ENCODE assay signal across 16 cellular contexts in the genomic region with DNA sequence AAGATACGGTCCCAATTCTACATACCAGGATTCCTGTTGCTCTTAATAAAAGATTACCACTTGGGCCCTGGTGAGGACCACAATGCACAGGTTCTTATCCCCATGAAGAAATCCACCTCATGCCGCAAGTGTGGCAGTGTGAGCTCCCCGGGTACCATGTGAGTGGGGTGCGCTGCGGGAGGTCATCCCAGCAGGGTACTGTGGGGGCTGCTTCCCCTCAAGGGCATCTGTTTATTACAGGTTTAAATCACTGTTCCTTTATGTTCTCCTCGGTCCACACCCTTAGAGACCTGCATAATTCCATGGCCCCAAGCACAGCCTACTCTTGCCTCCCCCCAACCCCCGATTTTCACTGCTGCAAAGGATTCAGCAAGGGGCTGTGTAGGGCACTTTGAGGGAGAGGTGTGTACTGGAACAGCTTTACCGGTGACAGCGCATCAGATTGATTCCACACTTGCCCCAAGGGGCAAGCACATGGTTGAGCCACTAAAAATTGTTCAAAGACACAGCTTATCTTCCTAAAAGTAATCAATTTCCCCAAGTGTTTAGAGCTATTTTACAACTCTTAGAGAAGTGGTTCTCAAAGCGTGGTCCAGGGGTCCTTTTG. TPM values are rescaled to one million over a fixed set of nuclear protein-coding genes. Genes with fewer than 3 reads are reported as not detected.
DNase-seq lines count a peak whose midpoint lies in the region; ATAC-seq, FAIRE-seq and TF ChIP-seq lines count a peak whose summit lies in the region.
"Had no signal": no experiment of that assay in that cellular context is flagged by ENCODE, and none has a peak within 500 bp of the region (broad histone marks: within the 10 kb centered on the region; RNA-seq: fewer than 3 reads in every experiment).

No MANE protein-coding gene starts in this region.

- H3K4me3 Mint-ChIP-seq in neural crest cell, result peak overlapping the region; percentile 52

- H3K36me3 ChIP-seq in DOHH2 (ENCODE audit: control insufficient read depth, low read length), result peaks cover 49% of the 10 kb centered on the region
- H3K36me3 ChIP-seq in OCI-LY1 (ENCODE audit: insufficient read depth, low read length), result peaks cover 5% of the 10 kb centered on the region; the same call in 1 of the 2 replicates
- no peaks in the 10 kb centered on the region; a peak in 1 of 4 replicates for H3K36me3 ChIP-seq in GM12878 (ENCODE audit: control insufficient read depth in 2 of 2, insufficient read depth in 2 of 2, low read length in 1 of 2)
- H3K36me3 ChIP-seq: colonic mucosa had no signal

- BruUV-seq in GM12878 (replicated peaks; lab: Mats Ljungman, UMichigan), result no TSS peak

- no peak for TF ChIP-seq POLR2A in GM12878 (IDR thresholded peaks at IDR 0.05; ENCODE audit: low read depth, low read length)

- H3K4me2 ChIP-seq in DOHH2 (ENCODE audit: low read length), result peak overlapping the region; percentile 76
- H3K4me2 ChIP-seq in OCI-LY1 (ENCODE audit: low read length), result peak overlapping the region; percentile 18; the same call in 1 of the 2 replicates
- H3K4me2 ChIP-seq in GM12878 (ENCODE audit: control insufficient read depth, insufficient read depth), result peak overlapping the region; percentile 68

- WGBS in GM12878 (ENCODE audit: insufficient coverage, insufficient replicate concordance, low lambda C conversion rate, missing lambda C conversion rate), result 63% methylated on average over 10 of the region's 10 CpGs

- H2AFZ ChIP-seq in OCI-LY1 (ENCODE audit: low read length), result no peak overlapping the region
- H2AFZ ChIP-seq in GM12878 (ENCODE audit: control insufficient read depth, low read depth, low read length), result no peak overlapping the region

- H3K4me1 ChIP-seq in DOHH2 (ENCODE audit: control insufficient read depth, low read length) (peaks cover 83% of the 10 kb centered on the region), OCI-LY1 (ENCODE audit: insufficient read depth, low read length, severe bottlenecking) (peaks cover 86% of the 10 kb centered on the region), GM12878 (ENCODE audit: control insufficient read depth, insufficient read depth, low read length) (peaks cover 52% of the 10 kb centered on the region)

- DNase-seq in GM12878 (ENCODE audit: low read depth, low spot score) (no peak), neural crest cell (ENCODE audit: low read depth, low spot score) (no peak), NCI-H524 treated with DMSO at 0.1 percent for 48 hours (lab: John Stamatoyannopoulos, UW) (no peak), NCI-H748 (lab: John Stamatoyannopoulos, UW; ENCODE audit: unreplicated experiment) (no peak), substantia nigra (lab: John Stamatoyannopoulos, UW) (no peak)
- DNase-seq: activated gamma-delta T cell; colonic mucosa; HCEC 1CT; kidney glomerular epithelial cell; NCI-H2171 treated with DMSO at 0.1 percent for 48 hours; stimulated activated CD4-positive, alpha-beta T cell treated with anti-CD3 and anti-CD28 coated beads, Interleukin-2, amount 100 ng/mL, for 24 hours had no signal

- H3F3A ChIP-seq in DOHH2 (ENCODE audit: control insufficient read depth, insufficient read depth), result peaks cover 16% of the 10 kb centered on the region
- H3F3A ChIP-seq in OCI-LY1 (ENCODE audit: insufficient read depth, low read length), result no peaks in the 10 kb centered on the region

- H3K79me2 ChIP-seq in DOHH2 (ENCODE audit: control insufficient read depth, low read length), result peaks cover 100% of the 10 kb centered on the region
- peaks cover 97% of the 10 kb centered on the region for H3K79me2 ChIP-seq in OCI-LY1 (ENCODE audit: insufficient read depth, low read length)
- H3K79me2 ChIP-seq in GM12878 (ENCODE audit: control insufficient read depth, insufficient read depth, low read length), result peaks cover 99% of the 10 kb centered on the region

- H3K9me3 Mint-ChIP-seq in neural crest cell, result no peaks in the 10 kb centered on the region

- H3K4me3 ChIP-seq in DOHH2 (ENCODE audit: low read length), result peak overlapping the region; percentile 58
- no peak overlapping the region for H3K4me3 ChIP-seq in OCI-LY1 (ENCODE audit: low read depth, low read length, poor library complexity, severe bottlenecking)
- peak overlapping the region; percentile 31 for H3K4me3 ChIP-seq in GM12878
- H3K4me3 ChIP-seq: colonic mucosa had no signal

- H3K27ac ChIP-seq in DOHH2 (ENCODE audit: low read depth, low read length) (peak overlapping the region; percentile 43; the same call in 1 of the 2 replicates), OCI-LY1 (ENCODE audit: low read depth, low read length, poor library complexity, severe bottlenecking) (no peak overlapping the region), GM12878 (ENCODE audit: control insufficient read depth, insufficient read depth) (no peak overlapping the region), substantia nigra (ENCODE audit: low read depth, low read length, poor library complexity, severe bottlenecking) (no peak overlapping the region)
- H3K27ac ChIP-seq: colonic mucosa had no signal

- H3K9me3 ChIP-seq in DOHH2 (ENCODE audit: control insufficient read depth, insufficient read depth, low read length) (no peaks in the 10 kb centered on the region), OCI-LY1 (ENCODE audit: low read length) (no peaks in the 10 kb centered on the region), GM12878 (replicated peaks; ENCODE audit: control insufficient read depth, insufficient read depth, low read length) (no peaks in the 10 kb centered on the region)
- H3K9me3 ChIP-seq: colonic mucosa had no signal

- H4K20me1 ChIP-seq in DOHH2 (ENCODE audit: control insufficient read depth, insufficient read depth, low read depth, low read length), result peaks cover 78% of the 10 kb centered on the region
- peaks cover 12% of the 10 kb centered on the region; the same call in 1 of the 2 replicates for H4K20me1 ChIP-seq in OCI-LY1 (ENCODE audit: insufficient read depth, low read length)
- peaks cover 28% of the 10 kb centered on the region for H4K20me1 ChIP-seq in GM12878 (ENCODE audit: control insufficient read depth, insufficient read depth)

- intact Hi-C loops in GM12878 (cut with micrococcal nuclease; ENCODE audit: unreplicated experiment), result no loop called here

- no peaks in the 10 kb centered on the region for H3K9me2 ChIP-seq in DOHH2 (replicated peaks; ENCODE audit: control insufficient read depth, low read length)
- no peaks in the 10 kb centered on the region for H3K9me2 ChIP-seq in OCI-LY1 (ENCODE audit: low read depth, low read length)

- no peaks in the 10 kb centered on the region for H3K27me3 Mint-ChIP-seq in neural crest cell (ENCODE audit: low read depth)

- no peak for TF ChIP-seq RAD21 in GM12878 (IDR thresholded peaks at IDR 0.05; ENCODE audit: insufficient read depth, low read depth, low read length)

- RAD21 ChIA-PET in GM12878 (lab: Charles Lee; ENCODE audit: unreplicated experiment), result interaction anchor here (1.4 to 1.7 kb wide), 2 partner anchors 19 to 33 kb away, joined by 8 read pairs; no protein-coding TSS in a partner anchor

- no peak for ATAC-seq in GM12878

- CTCF ChIA-PET in GM12878 (lab: Yijun Ruan, JAX), result interaction anchor here (0.8 to 12.5 kb wide), 7 partner anchors 13 to 1366 kb away, joined by 3 to 92 read pairs (median 3); no protein-coding TSS in a partner anchor

- no peak for FAIRE-seq in GM12878 (lab: Jason Lieb, UNC)
- FAIRE-seq: GM12892, RCC 7860 had no signal

- H3K27ac Mint-ChIP-seq in neural crest cell (ENCODE audit: unreplicated experiment), result no peak overlapping the region

- SMC1A ChIA-PET in GM12878 (lab: Charles Lee; ENCODE audit: uncharacterized antibody, unreplicated experiment), result interaction anchor here (1.4 to 3.3 kb wide), 3 partner anchors 16 to 34 kb away, joined by 6 to 19 read pairs (median 11); a partner anchor contains a TSS

- TF ChIP-seq EP300 in GM12878 (IDR thresholded peaks at IDR 0.05; ENCODE audit: borderline replicate concordance in 1 of 2, control insufficient read depth in 1 of 2, low read depth in 2 of 2, low read length in 2 of 2), result no peak

- TF ChIP-seq CTCF in DOHH2 (IDR thresholded peaks at IDR 0.05; ENCODE audit: low read depth, low read length, poor library complexity, severe bottlenecking) (no peak), OCI-LY1 (IDR thresholded peaks at IDR 0.05; ENCODE audit: low read length) (no peak), GM12878 (IDR thresholded peaks at IDR 0.05 in 2 of 3, conservative IDR thresholded peaks at IDR 0.05 in 1 of 3; ENCODE audit: control insufficient read depth in 2 of 3, extremely low read depth in 1 of 3, insufficient read depth in 1 of 3, low read depth in 3 of 3, low read length in 3 of 3) (no peak), neural crest cell (conservative IDR thresholded peaks at IDR 0.05) (no peak)

- no peaks in the 10 kb centered on the region for H3K36me3 Mint-ChIP-seq in neural crest cell (ENCODE audit: low read depth)

- in situ Hi-C loops in GM12878 (cut with MboI), result no loop called here

- POLR2A ChIA-PET in GM12878 (lab: Charles Lee), result interaction anchor here (0.6 to 1.3 kb wide), 3 partner anchors 15 to 165 kb away, joined by 3 to 7 read pairs (median 6); no protein-coding TSS in a partner anchor

- H3K9ac ChIP-seq in OCI-LY1 (ENCODE audit: low read length), result no peak overlapping the region
- H3K9ac ChIP-seq in GM12878 (ENCODE audit: control insufficient read depth, insufficient read depth, low read length), result no peak overlapping the region; the same call in 1 of the 2 replicates

- H3K4me1 Mint-ChIP-seq in neural crest cell, result peaks cover 79% of the 10 kb centered on the region

- no peaks in the 10 kb centered on the region for H3K27me3 ChIP-seq in DOHH2 (ENCODE audit: control insufficient read depth, low read length)
- no peaks in the 10 kb centered on the region for H3K27me3 ChIP-seq in OCI-LY1 (ENCODE audit: insufficient read depth, low read length)
- H3K27me3 ChIP-seq in GM12878 (replicated peaks in 1 of 2; ENCODE audit: control insufficient read depth in 2 of 2, insufficient read depth in 2 of 2, low read length in 1 of 2), result no peaks in the 10 kb centered on the region
- H3K27me3 ChIP-seq: colonic mucosa had no signal

RNA-seq across cellular contexts. Expression of a gene that starts 6.2 kb away (rescaled TPM):
- total RNA-seq in GM12878 (2013; cell fraction: nucleolus; rRNA removed), result 158 and 180 TPM in 2 replicates
- 40.9 and 41.5 TPM in 2 replicates for total RNA-seq in GM12878 (2014; rRNA removed)
- total RNA-seq in GM12878 (2014; rRNA removed; fragmentation: Illumina TruSeq; extraction: Trizol), result 33.8 and 36.0 TPM in 2 replicates
- total RNA-seq in GM12878 (2021), result 52.1 and 56.4 TPM in 2 replicates
- 21.4 TPM for polyA plus RNA-seq in GM12878 (2011; ENCODE audit: low read depth)
- 40.4 and 47.4 TPM in 2 replicates for polyA plus RNA-seq in GM12878 (2011; rRNA removed)
- 43.3 and 47.3 TPM in 2 replicates for polyA plus RNA-seq in GM12878 (2011; cell fraction: cytosol; rRNA removed)
- polyA plus RNA-seq in GM12878 (2011; cell fraction: nucleus; rRNA removed), result 185 and 192 TPM in 2 replicates
- polyA plus RNA-seq in GM12878 (2012), result 32.5 and 32.6 TPM in 2 replicates
- polyA plus RNA-seq in GM12878 (2014; fragmentation: Illumina TruSeq; extraction: Trizol), result 39.4 and 44.2 TPM in 2 replicates
- polyA plus RNA-seq in GM12878 (2014; fragmentation: Nextera tagmentation; extraction: Ambion mirVana), result 1 to 10 TPM; 5.5 to 7.8 TPM
- 40.6 and 40.8 TPM in 2 replicates for polyA plus RNA-seq in GM12878 (2014; rRNA removed)
- 10 to 100 TPM; 24.7 to 28.5 TPM for polyA plus RNA-seq in GM12878 (2016; fragmentation: Nextera tagmentation; extraction: Ambion mirVana)
- polyA minus RNA-seq in GM12878 (2011; rRNA and poly(A)+ RNA removed), result 38.1 and 42.9 TPM in 2 replicates
- 12.7 and 13.5 TPM in 2 replicates for polyA minus RNA-seq in GM12878 (2011; cell fraction: cytosol; rRNA and poly(A)+ RNA removed)
- polyA minus RNA-seq in GM12878 (2011; cell fraction: nucleus; rRNA and poly(A)+ RNA removed), result 38.0 and 59.5 TPM in 2 replicates
- total RNA-seq in neural crest cell, result 72.0 TPM in 2 replicates

RNA-seq across cellular contexts. Expression of a gene that starts 17.8 kb away (rescaled TPM):
- 16.8 and 17.6 TPM in 2 replicates for total RNA-seq in GM12878 (2013; cell fraction: nucleolus; rRNA removed)
- total RNA-seq in GM12878 (2014; rRNA removed), result 21.7 and 25.2 TPM in 2 replicates
- 21.7 and 22.7 TPM in 2 replicates for total RNA-seq in GM12878 (2014; rRNA removed; fragmentation: Illumina TruSeq; extraction: Trizol)
- 33.1 and 33.8 TPM in 2 replicates for total RNA-seq in GM12878 (2021)
- polyA plus RNA-seq in GM12878 (2011; ENCODE audit: low read depth), result 19.1 TPM
- 28.2 and 30.6 TPM in 2 replicates for polyA plus RNA-seq in GM12878 (2011; rRNA removed)
- 29.1 and 34.1 TPM in 2 replicates for polyA plus RNA-seq in GM12878 (2011; cell fraction: cytosol; rRNA removed)
- polyA plus RNA-seq in GM12878 (2011; cell fraction: nucleus; rRNA removed), result 19.5 and 22.0 TPM in 2 replicates
- polyA plus RNA-seq in GM12878 (2012), result 21.7 and 23.3 TPM in 2 replicates
- polyA plus RNA-seq in GM12878 (2014; fragmentation: Illumina TruSeq; extraction: Trizol), result 17.6 and 22.8 TPM in 2 replicates
- 10 to 100 TPM; 12.0 to 13.2 TPM for polyA plus RNA-seq in GM12878 (2014; fragmentation: Nextera tagmentation; extraction: Ambion mirVana)
- polyA plus RNA-seq in GM12878 (2014; rRNA removed), result 27.9 and 29.8 TPM in 2 replicates
- polyA plus RNA-seq in GM12878 (2016; fragmentation: Nextera tagmentation; extraction: Ambion mirVana), result 10 to 100 TPM; 16.5 to 20.1 TPM
- polyA minus RNA-seq in GM12878 (2011; rRNA and poly(A)+ RNA removed), result 26.9 and 30.9 TPM in 2 replicates
- 11.3 and 11.9 TPM in 2 replicates for polyA minus RNA-seq in GM12878 (2011; cell fraction: cytosol; rRNA and poly(A)+ RNA removed)
- 7.1 and 9.1 TPM in 2 replicates for polyA minus RNA-seq in GM12878 (2011; cell fraction: nucleus; rRNA and poly(A)+ RNA removed)
- total RNA-seq in neural crest cell, result 62.3 and 65.6 TPM in 2 replicates

RNA-seq across cellular contexts. Expression of a gene that starts 32.4 kb away (rescaled TPM):
- 130 and 134 TPM in 2 replicates for total RNA-seq in GM12878 (2013; cell fraction: nucleolus; rRNA removed)
- 27.8 and 35.8 TPM in 2 replicates for total RNA-seq in GM12878 (2014; rRNA removed)
- 15.7 and 17.5 TPM in 2 replicates for total RNA-seq in GM12878 (2014; rRNA removed; fragmentation: Illumina TruSeq; extraction: Trizol)
- 60.2 and 74.1 TPM in 2 replicates for total RNA-seq in GM12878 (2021)
- 18.7 TPM for polyA plus RNA-seq in GM12878 (2011; ENCODE audit: low read depth)
- 13.0 and 22.9 TPM in 2 replicates for polyA plus RNA-seq in GM12878 (2011; rRNA removed)
- polyA plus RNA-seq in GM12878 (2011; cell fraction: cytosol; rRNA removed), result 33.9 and 65.4 TPM in 2 replicates
- 742 and 791 TPM in 2 replicates for polyA plus RNA-seq in GM12878 (2011; cell fraction: nucleus; rRNA removed)
- 52.1 and 66.9 TPM in 2 replicates for polyA plus RNA-seq in GM12878 (2012)
- 5.8 and 19.2 TPM in 2 replicates for polyA plus RNA-seq in GM12878 (2014; fragmentation: Illumina TruSeq; extraction: Trizol)
- 1 to 10 TPM in 1 of 2 experiments, under 1 TPM in 1; 0.72 to 3.9 TPM for polyA plus RNA-seq in GM12878 (2014; fragmentation: Nextera tagmentation; extraction: Ambion mirVana)
- 67.1 and 83.6 TPM in 2 replicates for polyA plus RNA-seq in GM12878 (2014; rRNA removed)
- polyA plus RNA-seq in GM12878 (2016; fragmentation: Nextera tagmentation; extraction: Ambion mirVana), result 10 to 100 TPM; 57.9 to 67.0 TPM
- 6.9 and 18.1 TPM in 2 replicates for polyA minus RNA-seq in GM12878 (2011; rRNA and poly(A)+ RNA removed)
- polyA minus RNA-seq in GM12878 (2011; cell fraction: cytosol; rRNA and poly(A)+ RNA removed), result 9.0 and 11.0 TPM in 2 replicates
- polyA minus RNA-seq in GM12878 (2011; cell fraction: nucleus; rRNA and poly(A)+ RNA removed), result 49.8 and 62.0 TPM in 2 replicates
- 1.2 and 1.4 TPM in 2 replicates for total RNA-seq in neural crest cell
- total RNA-seq: LHCN-M2 had no signal

RNA-seq across cellular contexts. Expression of a gene that starts 58.5 kb away (rescaled TPM):
- 2.7 and 2.8 TPM in 2 replicates for total RNA-seq in GM12878 (2013; cell fraction: nucleolus; rRNA removed)
- total RNA-seq in GM12878 (2014; rRNA removed) (7.8 and 8.1 TPM in 2 replicates), GM12878 (2014; rRNA removed; fragmentation: Illumina TruSeq; extraction: Trizol) (5.9 and 6.6 TPM in 2 replicates), GM12878 (2021) (7.3 and 8.1 TPM in 2 replicates), neural crest cell (17.5 and 17.6 TPM in 2 replicates)
- 2.6 TPM for polyA plus RNA-seq in GM12878 (2011; ENCODE audit: low read depth)
- polyA plus RNA-seq in GM12878 (2011; rRNA removed) (2.5 and 3.3 TPM in 2 replicates), GM12878 (2014; fragmentation: Illumina TruSeq; extraction: Trizol) (5.0 and 6.3 TPM in 2 replicates), GM12878 (2014; fragmentation: Nextera tagmentation; extraction: Ambion mirVana) (1 to 10 TPM; 1.4 to 1.6 TPM), GM12878 (2014; rRNA removed) (5.1 and 5.7 TPM in 2 replicates), GM12878 (2016; fragmentation: Nextera tagmentation; extraction: Ambion mirVana) (under 1 TPM; 0.48 to 0.58 TPM)
- polyA plus RNA-seq in GM12878 (2011; cell fraction: cytosol; rRNA removed), result 1.5 and 1.7 TPM in 2 replicates
- 1.6 and 2.0 TPM in 2 replicates for polyA plus RNA-seq in GM12878 (2011; cell fraction: nucleus; rRNA removed)
- 3.2 and 4.8 TPM in 2 replicates for polyA plus RNA-seq in GM12878 (2012)
- polyA minus RNA-seq in GM12878 (2011; rRNA and poly(A)+ RNA removed), result 1.0 and 1.5 TPM in 2 replicates
- polyA minus RNA-seq in GM12878 (2011; cell fraction: cytosol; rRNA and poly(A)+ RNA removed), result 1.5 and 1.7 TPM in 2 replicates
- 0.57 and 0.60 TPM in 2 replicates for polyA minus RNA-seq in GM12878 (2011; cell fraction: nucleus; rRNA and poly(A)+ RNA removed)

Comparison
In these comparisons a context has a peak if more than half of its experiments do, and no peak if none do; other contexts are left out.
1. H3K4me2 ChIP-seq: peak in every context shown above with its lines; median percentile 76 in DOHH2; 68 in GM12878; 18 in OCI-LY1.